In the genomic region with DNA sequence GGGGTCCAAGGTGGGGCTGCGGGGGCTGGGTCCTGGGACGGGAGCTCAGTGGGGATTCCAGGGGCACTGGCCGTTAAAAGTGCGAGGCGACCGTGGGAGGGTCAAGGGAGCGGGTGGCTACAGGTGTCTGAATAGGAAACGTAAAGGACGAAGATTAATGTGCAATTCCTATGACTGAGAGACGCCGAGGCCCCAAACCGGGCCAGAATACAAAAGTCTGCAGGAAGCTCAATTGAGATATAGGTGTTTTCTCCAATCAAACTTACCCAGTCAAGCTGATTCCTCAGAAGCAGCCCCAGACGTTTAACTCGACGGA, we compare ENCODE assay signal across 8 cellular contexts. TPM values are rescaled to one million over a fixed set of nuclear protein-coding genes. Genes with fewer than 3 reads are reported as not detected.
DNase-seq lines count a peak whose midpoint lies in the region; ATAC-seq, FAIRE-seq and TF ChIP-seq lines count a peak whose summit lies in the region.

A gene (minus strand): TSS at position 305 of the 316 bp plus-strand sequence. CDS start 7,247 bp downstream, outside the sequence.

- H3K9me3 ChIP-seq in HUES48 (ENCODE audit: control insufficient read depth, insufficient read depth, low read length) (no peaks in the 10 kb centered on the region), mesenchymal stem cell (ENCODE audit: control insufficient read depth, low read length) (no peaks in the 10 kb centered on the region), uterus (no peaks in the 10 kb centered on the region)

- peak within 1 kb of the TSS; percentile 79 for H3K4me3 ChIP-seq in HUES48 (ENCODE audit: low read depth, low read length)
- H3K4me3 ChIP-seq in mesenchymal stem cell (ENCODE audit: insufficient read depth in 1 of 2, low read depth in 1 of 2, low read length in 2 of 2), result peak within 1 kb of the TSS; percentile 68 to 80
- peak within 1 kb of the TSS; percentile 64 to 69 for H3K4me3 ChIP-seq in uterus

- peak within 1 kb of the TSS; percentile 80 for H2BK15ac ChIP-seq in mesenchymal stem cell (ENCODE audit: low read depth, poor library complexity, severe bottlenecking)

- no peak for TF ChIP-seq CTCF in uterus (IDR thresholded peaks at IDR 0.05)

- H3K27ac ChIP-seq in HUES48 (ENCODE audit: low read depth, low read length) (peak within 1 kb of the TSS; percentile 76), mesenchymal stem cell (ENCODE audit: low read length, poor library complexity, severe bottlenecking) (peak within 1 kb of the TSS; percentile 76), uterus (peak within 1 kb of the TSS; percentile 85 to 86)

- H3K4me2 ChIP-seq in mesenchymal stem cell (ENCODE audit: low read length, poor library complexity, severe bottlenecking), result peak within 1 kb of the TSS; percentile 92

- peak within 1 kb of the TSS; percentile 66 for H3K9ac ChIP-seq in HUES48 (ENCODE audit: low read depth, low read length)
- H3K9ac ChIP-seq in mesenchymal stem cell (ENCODE audit: low read length), result peak within 1 kb of the TSS; percentile 85

- H3K18ac ChIP-seq in mesenchymal stem cell (ENCODE audit: low read depth in 1 of 2, low read length in 2 of 2), result peak within 1 kb of the TSS; percentile 16 to 90

- H3K4me1 Mint-ChIP-seq in central memory CD8-positive, alpha-beta T cell, result peaks cover 36% of the 10 kb centered on the region

- H3K4ac ChIP-seq in mesenchymal stem cell (ENCODE audit: low read depth in 1 of 2, low read length in 2 of 2), result peak within 1 kb of the TSS; percentile 89 to 97

- H2BK5ac ChIP-seq in mesenchymal stem cell (ENCODE audit: low read depth, low read length, poor library complexity, severe bottlenecking), result peak within 1 kb of the TSS; percentile 46

- FAIRE-seq in urothelium cell line (lab: Jason Lieb, UNC), result no peak

- WGBS in mesenchymal stem cell, result under 1% methylated on average over 13 of the region's 15 CpGs

- peak within 1 kb of the TSS; percentile 41 for H2AK5ac ChIP-seq in mesenchymal stem cell (ENCODE audit: low read length, severe bottlenecking)

- peaks cover 18% of the 10 kb centered on the region for H3K4me1 ChIP-seq in HUES48 (ENCODE audit: control insufficient read depth, insufficient read depth, low read length)
- peaks cover 3% of the 10 kb centered on the region for H3K4me1 ChIP-seq in mesenchymal stem cell (ENCODE audit: control insufficient read depth, insufficient read depth, low read depth, low read length)
- H3K4me1 ChIP-seq in uterus, result no peaks in the 10 kb centered on the region

- H3K27me3 ChIP-seq in HUES48 (ENCODE audit: control insufficient read depth, insufficient read depth, low read length) (no peaks in the 10 kb centered on the region), mesenchymal stem cell (ENCODE audit: control insufficient read depth in 1 of 2, insufficient read depth in 1 of 2, low read length in 2 of 2) (no peaks in the 10 kb centered on the region), uterus (no peaks in the 10 kb centered on the region)

- H3K14ac ChIP-seq in mesenchymal stem cell (ENCODE audit: low read length in 2 of 2), result no peak within 1 kb of the TSS

- H3K27me3 Mint-ChIP-seq in central memory CD8-positive, alpha-beta T cell, result no peaks in the 10 kb centered on the region

- ATAC-seq in GM18867 (IDR thresholded peaks at IDR 0.05; ENCODE audit: unreplicated experiment), result peak; percentile 22
- ATAC-seq in central memory CD8-positive, alpha-beta T cell (replicated peaks; ENCODE audit: extremely low read depth, poor library complexity, severe bottlenecking), result no peak

- peak within 1 kb of the TSS; percentile 97 for H4K8ac ChIP-seq in mesenchymal stem cell (ENCODE audit: low read length)

- in situ Hi-C loops in KBM-7 (cut with MboI; ENCODE audit: low pct_unique_long_range_greater_than_20kb, low sequenced_read_pairs), result loop anchor here (10.0 kb wide), 1 partner anchor 103 kb away; no protein-coding TSS in a partner anchor

- no peaks in the 10 kb centered on the region for H3K9me3 Mint-ChIP-seq in central memory CD8-positive, alpha-beta T cell

- H3K23ac ChIP-seq in mesenchymal stem cell (ENCODE audit: low read length in 2 of 2), result no peak within 1 kb of the TSS

- peak within 1 kb of the TSS; percentile 100 for H3K27ac Mint-ChIP-seq in central memory CD8-positive, alpha-beta T cell (ENCODE audit: low read depth)

- intact Hi-C loops in uterus (cut with DNase I; ENCODE audit: low total_unique reads), result loop anchor here (2.0 kb wide), 1 partner anchor 103 kb away; no protein-coding TSS in a partner anchor

- H2AFZ ChIP-seq in mesenchymal stem cell (ENCODE audit: low read depth, low read length), result peak within 1 kb of the TSS; percentile 76

- H4K91ac ChIP-seq in mesenchymal stem cell (ENCODE audit: low read length), result peak within 1 kb of the TSS; percentile 94

- peak in 1 of 2 donors; percentile 7 for TF ChIP-seq POLR2A in uterus (IDR thresholded peaks at IDR 0.05)

- H3K36me3 Mint-ChIP-seq in central memory CD8-positive, alpha-beta T cell (ENCODE audit: insufficient read depth), result peaks cover 9% of the 10 kb centered on the region

- H3K36me3 ChIP-seq in HUES48 (ENCODE audit: control insufficient read depth, insufficient read depth, low read length), result no peaks in the 10 kb centered on the region
- peaks cover 0 to 3% of the 10 kb centered on the region in 2 experiments for H3K36me3 ChIP-seq in mesenchymal stem cell (ENCODE audit: control insufficient read depth in 1 of 2, insufficient read depth in 2 of 2, low read depth in 1 of 2, low read length in 2 of 2)
- no peaks in the 10 kb centered on the region for H3K36me3 ChIP-seq in uterus

- peak within 1 kb of the TSS; percentile 93 for H2BK120ac ChIP-seq in mesenchymal stem cell (ENCODE audit: low read depth, low read length)

- H3K79me1 ChIP-seq in mesenchymal stem cell (replicated peaks; ENCODE audit: low read length, poor library complexity, severe bottlenecking), result peaks cover 10% of the 10 kb centered on the region

- H3K4me3 Mint-ChIP-seq in central memory CD8-positive, alpha-beta T cell, result peak within 1 kb of the TSS; percentile 94

- no peak for DNase-seq in central memory CD8-positive, alpha-beta T cell (ENCODE audit: low spot score in 2 of 2)
- no peak for DNase-seq in mesenchymal stem cell
- no peak for DNase-seq in uterus
- DNase-seq in KBM-7, result no peak
- no peak for DNase-seq in NCI-H2081 (lab: John Stamatoyannopoulos, UW)
- DNase-seq in urothelium cell line (ENCODE audit: low spot score), result no peak

- peak within 1 kb of the TSS; percentile 68 to 91 for H2BK12ac ChIP-seq in mesenchymal stem cell (ENCODE audit: low read length in 2 of 2)

RNA-seq across cellular contexts. Expression of the gene that starts here (rescaled TPM):
- polyA plus RNA-seq in mesenchymal stem cell (2013, experiment 1 of 2), result 7.8 TPM
- 7.5 TPM for polyA plus RNA-seq in mesenchymal stem cell (2013, experiment 2 of 2)
- total RNA-seq in uterus, result 10 to 100 TPM in 1 of 4 donors, 1 to 10 TPM in 3; 6.2 to 12.3 (median 9.2) TPM
